Comparison of ENCODE assay signal across 8 cellular contexts in genomic region chr9:83544002-83544698, GRCh38. TPM values are rescaled to one million over a fixed set of nuclear protein-coding genes. Genes with fewer than 3 reads are reported as not detected.
A peak's percentile ranks its signal among the peaks of the same experiment; 100 is the strongest.
DNase-seq lines count a peak whose midpoint lies in the region; ATAC-seq and TF ChIP-seq lines count a peak whose summit lies in the region.

No MANE protein-coding gene starts in this region.

- intact Hi-C loops in IMR-90 (cut with micrococcal nuclease) (loop anchor here (1.0 to 2.0 kb wide), 2 partner anchors 210 to 325 kb away; no protein-coding TSS in a partner anchor), posterior cingulate gyrus (cut with DNase I) (loop anchor here (2.0 to 5.0 kb wide), 2 partner anchors 212 to 325 kb away; no protein-coding TSS in a partner anchor)

- in situ Hi-C loops in IMR-90 (cut with MboI; ENCODE audit: low sequenced_read_pairs): no loop called here

- peak; percentile 50 for TF ChIP-seq RAD21 in IMR-90 (IDR thresholded peaks at IDR 0.05; ENCODE audit: low read length)

- dilution Hi-C loops in IMR-90 (cut with HindIII; ENCODE audit: low sequenced_read_pairs, unreplicated experiment): no loop called here

- no peak overlapping the region for H3K4me2 ChIP-seq in IMR-90 (ENCODE audit: low read depth, low read length)
- peak overlapping the region; percentile 25; the same call in 1 of the 2 replicates for H3K4me2 ChIP-seq in OCI-LY3 (ENCODE audit: low read length)

- H3K9ac ChIP-seq in IMR-90 (ENCODE audit: low read depth, low read length): no peak overlapping the region
- H3K9ac ChIP-seq in OCI-LY3 (ENCODE audit: low read length): no peak overlapping the region

- H4K91ac ChIP-seq in IMR-90 (ENCODE audit: insufficient read depth, low read depth, low read length): no peak overlapping the region

- H3K27ac ChIP-seq in IMR-90 (ENCODE audit: insufficient read depth, low read length) (no peak overlapping the region), OCI-LY3 (ENCODE audit: low read length) (no peak overlapping the region)

- TF ChIP-seq CTCF in IMR-90 (conservative IDR thresholded peaks at IDR 0.05; ENCODE audit: low read depth, low read length): peak; percentile 46
- peak; percentile 94 for TF ChIP-seq CTCF in OCI-LY3 (IDR thresholded peaks at IDR 0.05; ENCODE audit: low read depth, low read length)

- no peaks in the 10 kb centered on the region for H3K79me2 ChIP-seq in OCI-LY3 (ENCODE audit: low read length)

- CTCF ChIA-PET in IMR-90 (lab: Yijun Ruan, JAX): interaction anchor here (0.6 to 4.8 kb wide), 10 partner anchors 10 to 599 kb away, joined by 3 to 37 read pairs (median 3); no protein-coding TSS in a partner anchor

- no peak overlapping the region for H3K18ac ChIP-seq in IMR-90 (ENCODE audit: low read depth, low read length)

- no peak overlapping the region for H2AK5ac ChIP-seq in IMR-90 (ENCODE audit: low read depth, low read length)

- H3K14ac ChIP-seq in IMR-90 (replicated peaks; ENCODE audit: low read depth, low read length): no peak overlapping the region

- DNase-seq in ELR (ENCODE audit: low read depth): peak; percentile 89
- DNase-seq in IMR-90: peak; percentile 38
- DNase-seq in dermis microvascular lymphatic vessel endothelial cell (ENCODE audit: low read depth in 2 of 2): peak; percentile 68 to 85
- peak; percentile 42 for DNase-seq in mucosa of gallbladder (ENCODE audit: low spot score)
- DNase-seq in anterior cingulate cortex (lab: John Stamatoyannopoulos, UW): no peak
- DNase-seq in posterior cingulate gyrus: no peak

- BruUV-seq in IMR-90 (replicated peaks; lab: Mats Ljungman, UMichigan): no TSS peak

- no peak overlapping the region for H3K4ac ChIP-seq in IMR-90 (ENCODE audit: low read depth, low read length)

- 83% methylated on average over 1 of the region's 5 CpGs; no CpG with 5 or more reads in 1 of the 2 experiments for WGBS in IMR-90 (ENCODE audit: extremely low coverage in 2 of 2, insufficient read length in 1 of 2), 2 experiments

- no peaks in the 10 kb centered on the region for H3K79me1 ChIP-seq in IMR-90 (ENCODE audit: low read depth in 1 of 2, low read length in 2 of 2)

- ATAC-seq in GM21529 (IDR thresholded peaks at IDR 0.05; ENCODE audit: unreplicated experiment) (peak; percentile 92), IMR-90 (ENCODE audit: low read depth) (peak; percentile 85)

- H4K5ac ChIP-seq in IMR-90 (ENCODE audit: low read depth, low read length): no peak overlapping the region

- no peak overlapping the region for H2BK20ac ChIP-seq in IMR-90 (ENCODE audit: low read depth, low read length)

- no peaks in the 10 kb centered on the region for H3K9me3 ChIP-seq in IMR-90 (ENCODE audit: control insufficient read depth, insufficient read depth, low read length)
- H3K9me3 ChIP-seq in OCI-LY3 (ENCODE audit: insufficient read depth, low read length): peaks cover 3% of the 10 kb centered on the region; the same call in 1 of the 2 replicates

- H2AK9ac ChIP-seq in IMR-90 (replicated peaks; ENCODE audit: low read depth, low read length, poor library complexity): no peak overlapping the region

- no peak overlapping the region for H2BK120ac ChIP-seq in IMR-90 (ENCODE audit: low read depth, low read length)

- H3K27me3 ChIP-seq in IMR-90 (ENCODE audit: control insufficient read depth, insufficient read depth, low read length): 0 out of 2 replicates have a peak, but pooled peaks cover under 1% of the 10 kb centered on the region
- no peaks in the 10 kb centered on the region for H3K27me3 ChIP-seq in OCI-LY3 (ENCODE audit: low read depth, low read length)

- H2AFZ ChIP-seq in IMR-90 (replicated peaks; ENCODE audit: low read length, poor library complexity) (peak overlapping the region; percentile 21), OCI-LY3 (ENCODE audit: low read depth, low read length) (peak overlapping the region; percentile 77; the same call in 1 of the 2 replicates)

- H3K56ac ChIP-seq in IMR-90 (ENCODE audit: extremely low read depth, insufficient read depth, low read length): no peak overlapping the region

- no peaks in the 10 kb centered on the region for H3K9me1 ChIP-seq in IMR-90 (ENCODE audit: insufficient read depth, low read length)

- H3K4me1 ChIP-seq in IMR-90 (ENCODE audit: control insufficient read depth, insufficient read depth, low read length) (no peaks in the 10 kb centered on the region), OCI-LY3 (ENCODE audit: low read length) (peaks cover 6% of the 10 kb centered on the region)

- TF ChIP-seq POLR2A in IMR-90 (IDR thresholded peaks at IDR 0.05; ENCODE audit: low read depth, low read length): no peak

- POLR2A ChIA-PET in IMR-90 (lab: Charles Lee; ENCODE audit: unreplicated experiment): no interaction called here

- no peak overlapping the region for H2BK5ac ChIP-seq in IMR-90 (ENCODE audit: low read depth, low read length, poor library complexity, severe bottlenecking)

- no peak overlapping the region for H3K4me3 ChIP-seq in IMR-90 (ENCODE audit: insufficient read depth, low read depth, low read length)
- no peak overlapping the region for H3K4me3 ChIP-seq in OCI-LY3 (ENCODE audit: low read length)

- no peak overlapping the region for H3K23ac ChIP-seq in IMR-90 (ENCODE audit: low read depth, low read length)

- H2BK15ac ChIP-seq in IMR-90 (ENCODE audit: low read depth, low read length): no peak overlapping the region

- H3K36me3 ChIP-seq in IMR-90 (ENCODE audit: control insufficient read depth, insufficient read depth, low read length) (no peaks in the 10 kb centered on the region), OCI-LY3 (replicated peaks; ENCODE audit: low read depth, low read length) (no peaks in the 10 kb centered on the region)

- H4K8ac ChIP-seq in IMR-90 (ENCODE audit: low read depth in 2 of 2, low read length in 2 of 2): no peak overlapping the region

- H4K20me1 ChIP-seq in IMR-90 (ENCODE audit: insufficient read depth, low read length) (no peaks in the 10 kb centered on the region), OCI-LY3 (ENCODE audit: insufficient read depth, low read length) (no peaks in the 10 kb centered on the region)

TF ChIP-seq in IMR-90, 13 proteins besides CTCF, POLR2A, EP300 and RAD21:
- TF ChIP-seq SMC3 (IDR thresholded peaks at IDR 0.05; ENCODE audit: low read depth, low read length) (peak; percentile 43), MAFK (IDR thresholded peaks at IDR 0.05; ENCODE audit: low read depth, low read length) (no peak)

RNA-seq across cellular contexts. Expression of gene FRMD3, which starts 5.9 kb away (rescaled TPM):
- under 0.01 and 0.18 TPM in 2 replicates for total RNA-seq in IMR-90 (2012; rRNA removed)
- polyA plus RNA-seq in IMR-90 (2012; rRNA removed): 0.02 and 0.06 TPM in 2 replicates
- polyA plus RNA-seq in IMR-90 (2012; cell fraction: cytosol; rRNA removed): not detected in 2 replicates
- polyA plus RNA-seq in IMR-90 (2012; cell fraction: nucleus; rRNA removed; ENCODE audit: low replicate concordance): 0.02 and 0.25 TPM in 2 replicates
- total RNA-seq in dermis microvascular lymphatic vessel endothelial cell: 0.76 and 2.8 TPM in 2 replicates
- total RNA-seq in mucosa of gallbladder: 3.6 TPM

Comparison
In these comparisons a context has a peak if more than half of its experiments do, and no peak if none do; other contexts are left out.
1. DNase-seq: peak in ELR (single experiment), IMR-90 (single experiment), dermis microvascular lymphatic vessel endothelial cell (2 of 2) and mucosa of gallbladder (single experiment); none in anterior cingulate cortex (0 of 58) and posterior cingulate gyrus (0 of 10).